ENCODE assay signal across 25 cellular contexts in the genomic region with DNA sequence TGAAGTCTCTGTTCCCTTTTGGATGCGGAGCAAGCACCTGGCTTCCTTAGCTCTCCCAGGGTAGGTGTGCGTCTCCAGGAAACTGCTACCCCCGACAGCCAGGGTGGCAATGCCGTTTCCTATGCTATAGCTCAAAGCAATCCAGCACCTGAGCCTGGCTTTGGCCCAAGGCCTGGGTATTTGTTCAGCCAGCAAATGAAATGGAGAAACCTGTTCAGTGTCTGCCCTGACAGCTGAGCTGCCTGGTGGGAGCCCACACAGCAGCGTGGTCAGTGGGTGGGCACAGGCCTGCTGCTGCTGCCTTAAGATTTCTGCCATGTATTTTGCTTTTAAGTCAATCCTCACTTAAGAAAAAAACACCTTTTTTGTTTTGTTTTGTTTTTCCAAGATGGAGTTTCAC. TPM values are rescaled to one million over a fixed set of nuclear protein-coding genes. Genes with fewer than 3 reads are reported as not detected.
DNase-seq lines count a peak whose midpoint lies in the region; ATAC-seq and TF ChIP-seq lines count a peak whose summit lies in the region.
"Had no signal": no experiment of that assay in that cellular context is flagged by ENCODE, and none has a peak within 500 bp of the region (broad histone marks: within the 10 kb centered on the region; RNA-seq: fewer than 3 reads in every experiment).

No MANE protein-coding gene starts in this region.

- WGBS in sigmoid colon, 2 donors, result 68 to 91% methylated on average over 5 of the region's 5 CpGs

- H3K27me3 ChIP-seq in sigmoid colon, result no peaks in the 10 kb centered on the region
- H3K27me3 ChIP-seq: MG63, upper lobe of right lung had no signal

- no peak for TF ChIP-seq EP300 in sigmoid colon (IDR thresholded peaks at IDR 0.05)

- H3K36me3 ChIP-seq in sigmoid colon, result peaks cover 0 to 36% (median 18%) of the 10 kb centered on the region in 4 donors

- H3K27ac Mint-ChIP-seq in chondrocyte (ENCODE audit: unreplicated experiment), result no peak overlapping the region
- H3K27ac Mint-ChIP-seq in T-helper 2 cell treated with Interferon-gamma antibody and Interleukin-4, amounts not matched to agents 5 μg/mL and 100 μg/mL, for 36 hours, result no peak overlapping the region
- H3K27ac Mint-ChIP-seq: activated naive CD4-positive, alpha-beta T cell treated with anti-CD3 and anti-CD28 coated beads for 36 hours; activated T-cell treated with anti-CD3 and anti-CD28 coated beads, Interleukin-2, amount 50 U/mL, for 24 hours; CD4-positive, alpha-beta T cell; progenitor cell of endocrine pancreas had no signal

- H3K9me3 ChIP-seq in sigmoid colon, result no peaks in the 10 kb centered on the region
- H3K9me3 ChIP-seq: lower lobe of right lung, upper lobe of right lung had no signal

- peaks cover 10% of the 10 kb centered on the region for H3K4me1 Mint-ChIP-seq in chondrocyte (ENCODE audit: low read depth)
- no peaks in the 10 kb centered on the region for H3K4me1 Mint-ChIP-seq in T-helper 2 cell treated with Interferon-gamma antibody and Interleukin-4, amounts not matched to agents 5 μg/mL and 100 μg/mL, for 36 hours (ENCODE audit: low read depth)

- TF ChIP-seq CTCF in chondrocyte (IDR thresholded peaks at IDR 0.05) (no peak), sigmoid colon (IDR thresholded peaks at IDR 0.05) (no peak)

- peaks cover 16% of the 10 kb centered on the region for H3K36me3 Mint-ChIP-seq in chondrocyte (ENCODE audit: low read depth)
- peaks cover 17% of the 10 kb centered on the region for H3K36me3 Mint-ChIP-seq in T-helper 2 cell treated with Interferon-gamma antibody and Interleukin-4, amounts not matched to agents 5 μg/mL and 100 μg/mL, for 36 hours (ENCODE audit: low read depth)

- TF ChIP-seq POLR2A in sigmoid colon (IDR thresholded peaks at IDR 0.05), result no peak

- H3K27ac ChIP-seq in sigmoid colon, result peak overlapping the region in 1 of 4 donors; percentile 2
- H3K27ac ChIP-seq: 22Rv1, GM23248, lower lobe of right lung, skin epidermis, upper lobe of right lung had no signal

- no peak overlapping the region for H3K4me3 ChIP-seq in sigmoid colon
- H3K4me3 ChIP-seq: GM23248, K562, lower lobe of right lung, MG63, skin epidermis, upper lobe of right lung had no signal

- DNase-seq in NCI-H2171 treated with DMSO at 0.1 percent for 48 hours (lab: John Stamatoyannopoulos, UW) (peak; percentile 9), NCI-H2171 (lab: John Stamatoyannopoulos, UW) (no peak), NCI-H2196 treated with DMSO at 0.1 percent for 48 hours (lab: John Stamatoyannopoulos, UW; ENCODE audit: unreplicated experiment) (peak; percentile 45), chondrocyte (ENCODE audit: low spot score) (peak; percentile 51), sigmoid colon (peak; percentile 63), medulla oblongata (ENCODE audit: extremely low spot score) (no peak)
- no peak for DNase-seq in T-helper 2 cell treated with Interferon-gamma antibody and Interleukin-4, amounts not matched to agents 5 μg/mL and 100 μg/mL, for 36 hours (ENCODE audit: low spot score)
- DNase-seq: activated naive CD4-positive, alpha-beta T cell treated with anti-CD3 and anti-CD28 coated beads for 36 hours; activated T-cell treated with anti-CD3 and anti-CD28 coated beads, Interleukin-2, amount 50 U/mL, for 24 hours; amniotic stem cell; CD4-positive, alpha-beta T cell; DMS 273 treated with DMSO at 0.1 percent for 48 hours; GM23248; lower lobe of right lung; MG63; NCI-H1417 treated with DMSO at 0.1 percent for 48 hours; NCI-H226; NCI-H748 treated with DMSO at 0.1 percent for 48 hours; upper lobe of right lung had no signal

- intact Hi-C loops in sigmoid colon (cut with DNase I), result no loop called here

- H3K4me1 ChIP-seq in sigmoid colon, result peaks cover 0 to 11% (median 6%) of the 10 kb centered on the region in 4 donors

- peaks cover 5% of the 10 kb centered on the region for H3K9me3 Mint-ChIP-seq in chondrocyte (ENCODE audit: low read depth)
- H3K9me3 Mint-ChIP-seq in T-helper 2 cell treated with Interferon-gamma antibody and Interleukin-4, amounts not matched to agents 5 μg/mL and 100 μg/mL, for 36 hours, result no peaks in the 10 kb centered on the region
- H3K9me3 Mint-ChIP-seq: activated naive CD4-positive, alpha-beta T cell treated with anti-CD3 and anti-CD28 coated beads for 36 hours; activated T-cell treated with anti-CD3 and anti-CD28 coated beads, Interleukin-2, amount 50 U/mL, for 24 hours; CD4-positive, alpha-beta T cell had no signal

- H3K27me3 Mint-ChIP-seq in chondrocyte (ENCODE audit: low read depth), result no peaks in the 10 kb centered on the region
- no peaks in the 10 kb centered on the region for H3K27me3 Mint-ChIP-seq in T-helper 2 cell treated with Interferon-gamma antibody and Interleukin-4, amounts not matched to agents 5 μg/mL and 100 μg/mL, for 36 hours (ENCODE audit: low read depth)
- H3K27me3 Mint-ChIP-seq: activated T-cell treated with anti-CD3 and anti-CD28 coated beads, Interleukin-2, amount 50 U/mL, for 24 hours; CD4-positive, alpha-beta T cell; progenitor cell of endocrine pancreas had no signal

- no peak overlapping the region for H3K4me3 Mint-ChIP-seq in chondrocyte (ENCODE audit: unreplicated experiment)
- no peak overlapping the region for H3K4me3 Mint-ChIP-seq in T-helper 2 cell treated with Interferon-gamma antibody and Interleukin-4, amounts not matched to agents 5 μg/mL and 100 μg/mL, for 36 hours
- H3K4me3 Mint-ChIP-seq: activated naive CD4-positive, alpha-beta T cell treated with anti-CD3 and anti-CD28 coated beads for 36 hours; activated T-cell treated with anti-CD3 and anti-CD28 coated beads, Interleukin-2, amount 50 U/mL, for 24 hours; CD4-positive, alpha-beta T cell had no signal

- ATAC-seq in SK-N-SH treated with all-trans-retinoic acid at 6 μM for 48 hours, result no peak
- ATAC-seq: activated CD4-positive, CD25-positive, alpha-beta regulatory T cell treated with anti-CD3 and anti-CD28 coated beads, Interleukin-2, amount 50 U/mL, for 24 hours; K562; lower lobe of right lung; upper lobe of right lung had no signal

TF ChIP-seq in SK-N-SH treated with all-trans-retinoic acid at 6 μM for 48 hours, 23 proteins besides CTCF, POLR2A, EP300 and RAD21 (continues in another document):
- no peak for TF ChIP-seq TOX (CRISPR knock-in tag; IDR thresholded peaks at IDR 0.05; ENCODE audit: borderline replicate concordance)
- TF ChIP-seq TSHZ2 (CRISPR knock-in tag; IDR thresholded peaks at IDR 0.05), result no peak
- no peak for TF ChIP-seq GLIS3 (CRISPR knock-in tag; IDR thresholded peaks at IDR 0.05)
- TF ChIP-seq ARNTL (CRISPR knock-in tag; IDR thresholded peaks at IDR 0.05; ENCODE audit: borderline replicate concordance, low read depth), result no peak
- TF ChIP-seq CSRNP3 (CRISPR knock-in tag; IDR thresholded peaks at IDR 0.05), result no peak
- TF ChIP-seq, protein P1, sequence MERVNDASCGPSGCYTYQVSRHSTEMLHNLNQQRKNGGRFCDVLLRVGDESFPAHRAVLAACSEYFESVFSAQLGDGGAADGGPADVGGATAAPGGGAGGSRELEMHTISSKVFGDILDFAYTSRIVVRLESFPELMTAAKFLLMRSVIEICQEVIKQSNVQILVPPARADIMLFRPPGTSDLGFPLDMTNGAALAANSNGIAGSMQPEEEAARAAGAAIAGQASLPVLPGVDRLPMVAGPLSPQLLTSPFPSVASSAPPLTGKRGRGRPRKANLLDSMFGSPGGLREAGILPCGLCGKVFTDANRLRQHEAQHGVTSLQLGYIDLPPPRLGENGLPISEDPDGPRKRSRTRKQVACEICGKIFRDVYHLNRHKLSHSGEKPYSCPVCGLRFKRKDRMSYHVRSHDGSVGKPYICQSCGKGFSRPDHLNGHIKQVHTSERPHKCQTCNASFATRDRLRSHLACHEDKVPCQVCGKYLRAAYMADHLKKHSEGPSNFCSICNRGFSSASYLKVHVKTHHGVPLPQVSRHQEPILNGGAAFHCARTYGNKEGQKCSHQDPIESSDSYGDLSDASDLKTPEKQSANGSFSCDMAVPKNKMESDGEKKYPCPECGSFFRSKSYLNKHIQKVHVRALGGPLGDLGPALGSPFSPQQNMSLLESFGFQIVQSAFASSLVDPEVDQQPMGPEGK (CRISPR knock-in tag; IDR thresholded peaks at IDR 0.05; ENCODE audit: borderline replicate concordance), result no peak

RNA-seq across cellular contexts. Expression of gene SPATA2, which starts 13.7 kb away (rescaled TPM):
- total RNA-seq in chondrocyte (5.6 to 6.5 TPM (median 5.9 TPM) in 3 replicates), sigmoid colon (1 to 10 TPM; 2.1 to 4.7 (median 2.7) TPM)
- polyA plus RNA-seq in sigmoid colon, result 10 to 100 TPM; 10.7 to 12.5 (median 10.8) TPM

RNA-seq across cellular contexts. Expression of gene RNF114, which starts 34.6 kb away (rescaled TPM):
- 45.4 to 49.5 TPM (median 46.2 TPM) in 3 replicates for total RNA-seq in chondrocyte
- 100 to 1,000 TPM; 121 to 151 (median 136) TPM for total RNA-seq in sigmoid colon
- polyA plus RNA-seq in sigmoid colon, result 10 to 100 TPM; 59.5 to 61.7 (median 61.0) TPM

Comparison
In these comparisons a context has a peak if more than half of its experiments do, and no peak if none do; other contexts are left out.
1. DNase-seq: peak in NCI-H2171 treated with DMSO at 0.1 percent for 48 hours (single experiment), NCI-H2196 treated with DMSO at 0.1 percent for 48 hours (single experiment), chondrocyte (single experiment) and sigmoid colon (single experiment); none in NCI-H2171 (single experiment), T-helper 2 cell treated with Interferon-gamma antibody and Interleukin-4, amounts not matched to agents 5 μg/mL and 100 μg/mL, for 36 hours (single experiment) and medulla oblongata (single experiment).